In the genomic region with DNA sequence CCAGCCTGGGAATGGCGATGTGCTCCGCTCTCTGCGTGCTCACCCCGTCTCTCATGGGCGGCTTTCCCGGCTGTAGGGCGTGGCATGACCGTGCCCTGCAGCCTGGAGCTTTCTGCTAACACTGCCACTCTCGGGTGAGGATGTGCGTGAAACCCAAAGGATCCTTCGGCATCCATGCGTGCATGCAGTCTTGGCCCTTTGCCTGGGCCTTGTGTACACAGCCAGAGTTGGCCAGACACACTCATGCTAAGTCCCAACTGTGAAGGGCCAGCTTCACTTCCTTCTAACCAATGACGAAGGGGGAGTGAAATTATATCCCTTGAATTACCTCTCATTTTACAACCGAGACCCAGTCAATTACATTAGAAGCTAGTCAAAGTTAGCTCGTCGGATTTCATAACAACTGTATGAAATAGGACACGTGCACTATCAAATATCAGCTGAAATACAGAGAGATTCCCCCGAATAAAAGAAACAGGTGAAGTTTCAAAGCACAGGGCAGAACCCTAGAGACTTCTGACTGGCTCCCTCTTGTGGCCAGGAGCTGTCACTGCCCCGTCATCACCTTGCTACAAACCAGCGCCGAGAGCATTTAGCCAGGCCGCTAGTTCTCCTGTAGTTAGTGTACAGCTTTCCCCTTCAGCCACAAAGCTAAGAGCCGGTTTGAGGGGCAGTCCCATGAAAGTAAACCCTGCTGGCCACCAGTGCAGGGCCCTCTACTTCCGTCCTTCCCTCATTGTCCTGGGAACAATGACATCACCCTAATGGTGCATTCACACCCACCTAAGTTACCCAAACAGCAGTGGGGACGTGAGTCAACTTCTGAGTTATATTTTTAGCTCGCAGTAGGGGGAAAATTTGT, we compare ENCODE assay signal across 8 cellular contexts.
A peak's percentile ranks its signal among the peaks of the same experiment; 100 is the strongest.
DNase-seq lines count a peak whose midpoint lies in the region; TF ChIP-seq lines count a peak whose summit lies in the region.

No MANE protein-coding gene starts in this region.

- no peak overlapping the region for H3K9ac ChIP-seq in MM.1S (ENCODE audit: low read length)

- H2AFZ ChIP-seq in MM.1S (ENCODE audit: low read length) = peak overlapping the region; percentile 67

- H3K27me3 ChIP-seq in MM.1S (replicated peaks; ENCODE audit: insufficient read depth, low read length) (no peaks in the 10 kb centered on the region), SJCRH30 (0 out of 2 replicates have a peak, but pooled peaks cover 3% of the 10 kb centered on the region), prostate gland (replicated peaks; ENCODE audit: insufficient read depth) (no peaks in the 10 kb centered on the region), uterus (no peaks in the 10 kb centered on the region)

- no peaks in the 10 kb centered on the region for H3K9me2 ChIP-seq in MM.1S (replicated peaks; ENCODE audit: insufficient read depth, low read length)

- H4K20me1 ChIP-seq in MM.1S (ENCODE audit: insufficient read depth, low read length) = no peaks in the 10 kb centered on the region

- H3K36me3 Mint-ChIP-seq in glutamatergic neuron (ENCODE audit: unreplicated experiment) = no peaks in the 10 kb centered on the region

- H3K4me3 ChIP-seq in MM.1S (ENCODE audit: low read length) (peak overlapping the region; percentile 15; the same call in 1 of the 2 replicates), SJCRH30 (no peak overlapping the region), prostate gland (no peak overlapping the region), uterus (no peak overlapping the region)

- peak overlapping the region; percentile 55 for H3K4me2 ChIP-seq in MM.1S (ENCODE audit: low read depth, low read length)

- no peaks in the 10 kb centered on the region for H3K9me3 Mint-ChIP-seq in glutamatergic neuron (ENCODE audit: unreplicated experiment)

- TF ChIP-seq CTCF in MM.1S (IDR thresholded peaks at IDR 0.05; ENCODE audit: low read length) = peak; percentile 98
- TF ChIP-seq CTCF in glutamatergic neuron (IDR thresholded peaks at IDR 0.05; ENCODE audit: partially characterized antibody, unreplicated experiment) = peak; percentile 93
- TF ChIP-seq CTCF in prostate gland (IDR thresholded peaks at IDR 0.05) = peak; percentile 53 to 78 (median 74)
- TF ChIP-seq CTCF in uterus (IDR thresholded peaks at IDR 0.05) = peak; percentile 47 to 60 (median 56)

- H3K9me3 ChIP-seq in MM.1S (replicated peaks; ENCODE audit: insufficient read depth, low read length) (no peaks in the 10 kb centered on the region), SJCRH30 (replicated peaks) (no peaks in the 10 kb centered on the region), prostate gland (no peaks in the 10 kb centered on the region), uterus (no peaks in the 10 kb centered on the region)

- no peaks in the 10 kb centered on the region for H3K4me1 ChIP-seq in MM.1S (ENCODE audit: low read length)
- H3K4me1 ChIP-seq in SJCRH30 = no peaks in the 10 kb centered on the region
- H3K4me1 ChIP-seq in prostate gland (replicated peaks) = no peaks in the 10 kb centered on the region
- no peaks in the 10 kb centered on the region for H3K4me1 ChIP-seq in uterus

- no peaks in the 10 kb centered on the region for H3K4me1 Mint-ChIP-seq in glutamatergic neuron (ENCODE audit: low read depth, unreplicated experiment)

- WGBS in prostate gland = 22% methylated on average over 26 of the region's 26 CpGs

- intact Hi-C loops in prostate gland (cut with DNase I) (loop anchor here (10.0 kb wide), 1 partner anchor 195 kb away; no protein-coding TSS in a partner anchor), uterus (cut with DNase I; ENCODE audit: low total_unique reads) (no loop called here)

- DNase-seq in GDM1 (lab: John Stamatoyannopoulos, UW) (peak; percentile 9), HCEC 1CT (peak; percentile 53), MM.1S (peak; percentile 79), SJCRH30 (peak; percentile 46 to 80), glutamatergic neuron (peak; percentile 74), prostate gland (ENCODE audit: low spot score) (peak; percentile 71), uterus (peak in 1 of 2 donors; percentile 21)
- peak; percentile 22 to 56 (median 42) for DNase-seq in activated naive CD4-positive, alpha-beta T cell (lab: John Stamatoyannopoulos, UW)

- no peaks in the 10 kb centered on the region for H3K79me2 ChIP-seq in MM.1S (ENCODE audit: low read length)

- H3K27me3 Mint-ChIP-seq in glutamatergic neuron (ENCODE audit: unreplicated experiment) = no peaks in the 10 kb centered on the region

- no peaks in the 10 kb centered on the region for H3F3A ChIP-seq in MM.1S (ENCODE audit: insufficient read depth, low read length)

- TF ChIP-seq POLR2A in prostate gland (IDR thresholded peaks at IDR 0.05) (no peak), uterus (IDR thresholded peaks at IDR 0.05) (no peak)

- H3K36me3 ChIP-seq in MM.1S (replicated peaks; ENCODE audit: insufficient read depth, low read length) (no peaks in the 10 kb centered on the region), SJCRH30 (no peaks in the 10 kb centered on the region), prostate gland (no peaks in the 10 kb centered on the region), uterus (no peaks in the 10 kb centered on the region)

- no peak overlapping the region for H3K27ac Mint-ChIP-seq in glutamatergic neuron (ENCODE audit: unreplicated experiment)

- H3K4me3 Mint-ChIP-seq in glutamatergic neuron (ENCODE audit: unreplicated experiment) = no peak overlapping the region

- H3K27ac ChIP-seq in MM.1S (ENCODE audit: low read length) (no peak overlapping the region), SJCRH30 (no peak overlapping the region), prostate gland (no peak overlapping the region), uterus (no peak overlapping the region)
